In genomic region chr9:88754452-88754851, GRCh38 we compare ENCODE assay signal across 26 cellular contexts.
DNase-seq lines count a peak whose midpoint lies in the region; ATAC-seq and TF ChIP-seq lines count a peak whose summit lies in the region.
"Had no signal": no experiment of that assay in that cellular context is flagged by ENCODE, and none has a peak within 500 bp of the region (broad histone marks: within the 10 kb centered on the region; RNA-seq: fewer than 3 reads in every experiment).

No MANE protein-coding gene starts in this region.

- WGBS in IMR-90 (ENCODE audit: extremely low coverage in 2 of 2, insufficient read length in 1 of 2), 2 experiments, result 87% methylated on average over 7 of the region's 13 CpGs; no CpG with 5 or more reads in 1 of the 2 experiments
- 96% methylated on average over 13 of the region's 13 CpGs for WGBS in mesenchymal stem cell
- WGBS in smooth muscle cell (ENCODE audit: low lambda C conversion rate), result 85% methylated on average over 13 of the region's 13 CpGs

- TF ChIP-seq RAD21 in IMR-90 (IDR thresholded peaks at IDR 0.05; ENCODE audit: low read length), result no peak

- BruUV-seq in IMR-90 (replicated peaks; lab: Mats Ljungman, UMichigan), result no TSS peak

- H2BK5ac ChIP-seq in IMR-90 (ENCODE audit: low read depth, low read length, poor library complexity, severe bottlenecking) (no peak overlapping the region), mesenchymal stem cell (ENCODE audit: low read depth, low read length, poor library complexity, severe bottlenecking) (no peak overlapping the region)

- no peak overlapping the region; the same call in 1 of the 2 replicates for H3K4ac ChIP-seq in IMR-90 (ENCODE audit: low read depth, low read length)
- H3K4ac ChIP-seq in mesenchymal stem cell (ENCODE audit: low read depth in 1 of 2, low read length in 2 of 2), result peak overlapping the region; percentile 52 to 89

- CTCF ChIA-PET in IMR-90 (lab: Yijun Ruan, JAX), result interaction anchor here (0.6 kb wide), 2 partner anchors 13 to 99 kb away, joined by 3 to 5 read pairs; no protein-coding TSS in a partner anchor
- CTCF ChIA-PET in CD4-positive, alpha-beta memory T cell (lab: Charles Lee; ENCODE audit: partially characterized antibody), result no interaction called here

- H2BK120ac ChIP-seq in IMR-90 (ENCODE audit: low read depth, low read length), result peak overlapping the region; percentile 19; the same call in 1 of the 2 replicates
- H2BK120ac ChIP-seq in mesenchymal stem cell (ENCODE audit: low read depth, low read length), result peak overlapping the region; percentile 90

- no peak overlapping the region for H3K4me3 Mint-ChIP-seq in CD4-positive, alpha-beta memory T cell
- H3K4me3 Mint-ChIP-seq: CD8-positive, alpha-beta memory T cell; GM23338; H9 had no signal

- H3K4me1 Mint-ChIP-seq in CD4-positive, alpha-beta memory T cell, result no peaks in the 10 kb centered on the region
- H3K4me1 Mint-ChIP-seq: CD8-positive, alpha-beta memory T cell; GM23338 had no signal

- no peak overlapping the region for H3K4me3 ChIP-seq in BLaER1
- H3K4me3 ChIP-seq in IMR-90 (ENCODE audit: insufficient read depth, low read depth, low read length), result no peak overlapping the region
- H3K4me3 ChIP-seq in mesenchymal stem cell (ENCODE audit: insufficient read depth in 1 of 2, low read depth in 1 of 2, low read length in 2 of 2), result no peak overlapping the region
- H3K4me3 ChIP-seq in smooth muscle cell, result no peak overlapping the region
- no peak overlapping the region for H3K4me3 ChIP-seq in CD4-positive, alpha-beta memory T cell (ENCODE audit: low read length in 2 of 2)
- H3K4me3 ChIP-seq: A549, GM23338, PC-9 had no signal

- H3K23ac ChIP-seq in IMR-90 (ENCODE audit: low read depth, low read length) (no peak overlapping the region), mesenchymal stem cell (ENCODE audit: low read length in 2 of 2) (no peak overlapping the region)

- H4K5ac ChIP-seq in IMR-90 (ENCODE audit: low read depth, low read length), result no peak overlapping the region

- DNase-seq in IMR-90 (no peak), mesenchymal stem cell (no peak), smooth muscle cell (lab: John Stamatoyannopoulos, UW; ENCODE audit: unreplicated experiment) (no peak), NCI-H2029 (lab: John Stamatoyannopoulos, UW) (no peak)
- DNase-seq in CD4-positive, alpha-beta memory T cell, result no peak
- no peak for DNase-seq in activated CD8-positive, alpha-beta memory T cell treated with anti-CD3 and anti-CD28 coated beads, Interleukin-2, amount 50 U/mL, for 48 hours
- DNase-seq: AML-193; CD8-positive, alpha-beta memory T cell; DMS79; EL; GDM1; H9; KBM-7; MV-4-11; NCI-H1105; NCI-H1436 treated with DMSO at 0.1 percent for 48 hours; NCI-H2029 treated with DMSO at 0.1 percent for 48 hours; NCI-H2227 treated with DMSO at 0.1 percent for 48 hours; NCI-H526 treated with DMSO at 0.1 percent for 48 hours; PC-9; Right ventricle myocardium superior; RPMI8226 had no signal

- peak overlapping the region; percentile 79 for H3K4me2 ChIP-seq in BLaER1
- no peak overlapping the region for H3K4me2 ChIP-seq in IMR-90 (ENCODE audit: low read depth, low read length)
- H3K4me2 ChIP-seq in mesenchymal stem cell (ENCODE audit: low read length, poor library complexity, severe bottlenecking), result no peak overlapping the region
- peak overlapping the region; percentile 55 for H3K4me2 ChIP-seq in smooth muscle cell
- H3K4me2 ChIP-seq: A549, GM23338, PC-9 had no signal

- H2BK12ac ChIP-seq in mesenchymal stem cell (ENCODE audit: low read length in 2 of 2), result peak overlapping the region; percentile 96 to 100

- POLR2A ChIA-PET in IMR-90 (lab: Charles Lee; ENCODE audit: unreplicated experiment), result no interaction called here
- POLR2A ChIA-PET in CD4-positive, alpha-beta memory T cell (lab: Charles Lee; ENCODE audit: partially characterized antibody), result no interaction called here

- H3K36me3 ChIP-seq in BLaER1, result no peaks in the 10 kb centered on the region
- no peaks in the 10 kb centered on the region for H3K36me3 ChIP-seq in IMR-90 (ENCODE audit: control insufficient read depth, insufficient read depth, low read length)
- H3K36me3 ChIP-seq in mesenchymal stem cell (ENCODE audit: control insufficient read depth in 1 of 2, insufficient read depth in 2 of 2, low read depth in 1 of 2, low read length in 2 of 2), result peaks cover 0 to 2% of the 10 kb centered on the region in 2 experiments
- no peaks in the 10 kb centered on the region for H3K36me3 ChIP-seq in smooth muscle cell (ENCODE audit: low read depth)
- no peaks in the 10 kb centered on the region for H3K36me3 ChIP-seq in CD4-positive, alpha-beta memory T cell (ENCODE audit: insufficient read depth, low read length)

- peaks cover 8 to 11% of the 10 kb centered on the region in 2 donors for H3K27me3 Mint-ChIP-seq in CD4-positive, alpha-beta memory T cell

- no peaks in the 10 kb centered on the region for H3K36me3 Mint-ChIP-seq in CD4-positive, alpha-beta memory T cell
- H3K36me3 Mint-ChIP-seq: CD8-positive, alpha-beta memory T cell had no signal

- H3K79me1 ChIP-seq in IMR-90 (ENCODE audit: low read depth in 1 of 2, low read length in 2 of 2), result no peaks in the 10 kb centered on the region
- no peaks in the 10 kb centered on the region for H3K79me1 ChIP-seq in mesenchymal stem cell (replicated peaks; ENCODE audit: low read length, poor library complexity, severe bottlenecking)

- peaks cover 6% of the 10 kb centered on the region; the same call in 1 of the 2 replicates for H3K9me1 ChIP-seq in IMR-90 (ENCODE audit: insufficient read depth, low read length)

- no peak overlapping the region for H2AK9ac ChIP-seq in IMR-90 (replicated peaks; ENCODE audit: low read depth, low read length, poor library complexity)

- H2BK20ac ChIP-seq in IMR-90 (ENCODE audit: low read depth, low read length), result no peak overlapping the region

- no peak overlapping the region for H4K91ac ChIP-seq in IMR-90 (ENCODE audit: insufficient read depth, low read depth, low read length)
- H4K91ac ChIP-seq in mesenchymal stem cell (ENCODE audit: low read length), result peak overlapping the region; percentile 98

- dilution Hi-C loops in IMR-90 (cut with HindIII; ENCODE audit: low sequenced_read_pairs, unreplicated experiment), result no loop called here

- intact Hi-C loops in IMR-90 (cut with micrococcal nuclease), result no loop called here
- intact Hi-C loops in CD4-positive, alpha-beta memory T cell (cut with micrococcal nuclease), result no loop called here

- H2BK15ac ChIP-seq in IMR-90 (ENCODE audit: low read depth, low read length) (peak overlapping the region; percentile 10; the same call in 1 of the 3 replicates), mesenchymal stem cell (ENCODE audit: low read depth, poor library complexity, severe bottlenecking) (peak overlapping the region; percentile 74)

- no peak overlapping the region for H3K14ac ChIP-seq in IMR-90 (replicated peaks; ENCODE audit: low read depth, low read length)
- H3K14ac ChIP-seq in mesenchymal stem cell (ENCODE audit: low read length in 2 of 2), result peak overlapping the region in 1 of 2 experiments; percentile 96

- H3F3A ChIP-seq in smooth muscle cell (ENCODE audit: low read depth), result peaks cover 44% of the 10 kb centered on the region

- H3K18ac ChIP-seq in IMR-90 (ENCODE audit: low read depth, low read length) (no peak overlapping the region), mesenchymal stem cell (ENCODE audit: low read depth in 1 of 2, low read length in 2 of 2) (peak overlapping the region; percentile 94 to 95)

- no peak for TF ChIP-seq POLR2A in IMR-90 (IDR thresholded peaks at IDR 0.05; ENCODE audit: low read depth, low read length)

- H3K79me2 ChIP-seq in smooth muscle cell (ENCODE audit: low read depth), result no peaks in the 10 kb centered on the region

- no peaks in the 10 kb centered on the region for H3K27me3 ChIP-seq in BLaER1
- no peaks in the 10 kb centered on the region for H3K27me3 ChIP-seq in IMR-90 (ENCODE audit: control insufficient read depth, insufficient read depth, low read length)
- H3K27me3 ChIP-seq in mesenchymal stem cell (ENCODE audit: control insufficient read depth in 1 of 2, insufficient read depth in 1 of 2, low read length in 2 of 2), result no peaks in the 10 kb centered on the region
- H3K27me3 ChIP-seq in smooth muscle cell (ENCODE audit: low read depth), result no peaks in the 10 kb centered on the region
- H3K27me3 ChIP-seq in CD4-positive, alpha-beta memory T cell (ENCODE audit: insufficient read depth, low read length), result no peaks in the 10 kb centered on the region

- H3K56ac ChIP-seq in IMR-90 (ENCODE audit: extremely low read depth, insufficient read depth, low read length), result no peak overlapping the region

- H3K4me1 ChIP-seq in BLaER1, result peaks cover 61% of the 10 kb centered on the region
- peaks cover 13% of the 10 kb centered on the region for H3K4me1 ChIP-seq in IMR-90 (ENCODE audit: control insufficient read depth, insufficient read depth, low read length)
- peaks cover 2% of the 10 kb centered on the region for H3K4me1 ChIP-seq in mesenchymal stem cell (ENCODE audit: control insufficient read depth, insufficient read depth, low read depth, low read length)
- H3K4me1 ChIP-seq in smooth muscle cell (ENCODE audit: low read depth), result peaks cover 28% of the 10 kb centered on the region
- H3K4me1 ChIP-seq in CD4-positive, alpha-beta memory T cell (ENCODE audit: insufficient read depth, low read length), result no peaks in the 10 kb centered on the region
- H3K4me1 ChIP-seq: A549 had no signal

- no peak for ATAC-seq in IMR-90 (ENCODE audit: low read depth)
- ATAC-seq: A549, GM23338 had no signal

- peak overlapping the region; percentile 52; the same call in 1 of the 2 replicates for H2AK5ac ChIP-seq in IMR-90 (ENCODE audit: low read depth, low read length)
- no peak overlapping the region for H2AK5ac ChIP-seq in mesenchymal stem cell (ENCODE audit: low read length, severe bottlenecking)

- no peaks in the 10 kb centered on the region for H4K20me1 ChIP-seq in BLaER1
- H4K20me1 ChIP-seq in IMR-90 (ENCODE audit: insufficient read depth, low read length), result no peaks in the 10 kb centered on the region
- no peaks in the 10 kb centered on the region for H4K20me1 ChIP-seq in smooth muscle cell (ENCODE audit: low read depth)

- H3K9me3 ChIP-seq in BLaER1 (peaks cover 14% of the 10 kb centered on the region), IMR-90 (ENCODE audit: control insufficient read depth, insufficient read depth, low read length) (no peaks in the 10 kb centered on the region), mesenchymal stem cell (ENCODE audit: control insufficient read depth, low read length) (peaks cover 8% of the 10 kb centered on the region), smooth muscle cell (replicated peaks; ENCODE audit: low read depth) (no peaks in the 10 kb centered on the region)
- H3K9me3 ChIP-seq in CD4-positive, alpha-beta memory T cell (ENCODE audit: control insufficient read depth in 1 of 2, low read length in 2 of 2), result no peaks in the 10 kb centered on the region
- H3K9me3 ChIP-seq: A549 had no signal

- H3K9me3 Mint-ChIP-seq in CD4-positive, alpha-beta memory T cell, result peaks cover 0 to 9% (median 0%) of the 10 kb centered on the region in 8 donors
- H3K9me3 Mint-ChIP-seq: H9 had no signal

- TF ChIP-seq CTCF in IMR-90 (conservative IDR thresholded peaks at IDR 0.05; ENCODE audit: low read depth, low read length) (no peak), smooth muscle cell (IDR thresholded peaks at IDR 0.05; ENCODE audit: borderline replicate concordance, insufficient read depth, poor library complexity, severe bottlenecking) (no peak)

- in situ Hi-C loops in IMR-90 (cut with MboI; ENCODE audit: low sequenced_read_pairs), result no loop called here

- H3K27ac Mint-ChIP-seq in CD4-positive, alpha-beta memory T cell, result no peak overlapping the region
- H3K27ac Mint-ChIP-seq: CD8-positive, alpha-beta memory T cell; GM23338; H9 had no signal

- H4K8ac ChIP-seq in IMR-90 (ENCODE audit: low read depth in 2 of 2, low read length in 2 of 2), result no peak overlapping the region
- peak overlapping the region; percentile 99 for H4K8ac ChIP-seq in mesenchymal stem cell (ENCODE audit: low read length)

- H2AFZ ChIP-seq in IMR-90 (replicated peaks; ENCODE audit: low read length, poor library complexity), result no peak overlapping the region
- H2AFZ ChIP-seq in mesenchymal stem cell (ENCODE audit: low read depth, low read length), result no peak overlapping the region
- H2AFZ ChIP-seq in smooth muscle cell (ENCODE audit: low read depth), result no peak overlapping the region
- H2AFZ ChIP-seq: GM23338, PC-9 had no signal

- H3K27ac ChIP-seq in BLaER1 (peak overlapping the region; percentile 47), IMR-90 (ENCODE audit: insufficient read depth, low read length) (no peak overlapping the region), mesenchymal stem cell (ENCODE audit: low read length, poor library complexity, severe bottlenecking) (no peak overlapping the region), smooth muscle cell (ENCODE audit: low read depth) (peak overlapping the region; percentile 94)
- no peak overlapping the region for H3K27ac ChIP-seq in CD4-positive, alpha-beta memory T cell (ENCODE audit: low read depth, low read length)
- H3K27ac ChIP-seq: A549, C4-2B, PC-9 had no signal

- H3K9ac ChIP-seq in BLaER1, result no peak overlapping the region
- no peak overlapping the region for H3K9ac ChIP-seq in IMR-90 (ENCODE audit: low read depth, low read length)
- H3K9ac ChIP-seq in mesenchymal stem cell (ENCODE audit: low read length), result no peak overlapping the region
- H3K9ac ChIP-seq in smooth muscle cell (ENCODE audit: low read depth), result no peak overlapping the region

Comparison
In these comparisons a context has a peak if more than half of its experiments do, and no peak if none do; other contexts are left out.
1. H3K27ac ChIP-seq: peak in BLaER1 (single experiment) and smooth muscle cell (single experiment); none in IMR-90 (single experiment), mesenchymal stem cell (single experiment) and CD4-positive, alpha-beta memory T cell (single experiment).
2. H3K4me2 ChIP-seq: peak in BLaER1 (single experiment) and smooth muscle cell (single experiment); none in IMR-90 (single experiment) and mesenchymal stem cell (single experiment).